In genomic region chr1:111030590-111030989, GRCh38 we compare ENCODE assay signal across 7 cellular contexts.
DNase-seq lines count a peak whose midpoint lies in the region; ATAC-seq, FAIRE-seq and TF ChIP-seq lines count a peak whose summit lies in the region.

No MANE protein-coding gene starts in this region.

- CTCF ChIA-PET in Panc1 (lab: Charles Lee) = interaction anchor here (1.3 kb wide), 1 partner anchor 16 kb away, joined by 4 read pairs; no protein-coding TSS in a partner anchor

- ATAC-seq in Panc1 (peak; percentile 87), GM18520 (IDR thresholded peaks at IDR 0.05; ENCODE audit: unreplicated experiment) (no peak)

- no peaks in the 10 kb centered on the region for H3K9me3 ChIP-seq in Panc1 (ENCODE audit: control insufficient read depth, insufficient read depth, low read depth, low read length)
- no peaks in the 10 kb centered on the region for H3K9me3 ChIP-seq in hepatocyte (ENCODE audit: low read depth)

- H3K4me1 ChIP-seq in Panc1 (ENCODE audit: control insufficient read depth, insufficient read depth, low read length) (no peaks in the 10 kb centered on the region), hepatocyte (ENCODE audit: insufficient read depth) (no peaks in the 10 kb centered on the region)

- no peaks in the 10 kb centered on the region for H4K20me1 ChIP-seq in hepatocyte (ENCODE audit: insufficient read depth, poor library complexity, severe bottlenecking)

- BruUV-seq in Panc1 (replicated peaks; lab: Mats Ljungman, UMichigan) = no TSS peak

- no peaks in the 10 kb centered on the region for H3K9me2 ChIP-seq in hepatocyte (replicated peaks; ENCODE audit: insufficient read depth)

- 24% methylated on average over 1 of the region's 1 CpG for WGBS in hepatocyte (ENCODE audit: low lambda C conversion rate, missing lambda C conversion rate)

- H3K27me3 ChIP-seq in Panc1 (ENCODE audit: control insufficient read depth, insufficient read depth, low read length) (no peaks in the 10 kb centered on the region), hepatocyte (no peaks in the 10 kb centered on the region)

- POLR2A ChIA-PET in Panc1 (lab: Charles Lee) = interaction anchor here (0.7 kb wide), 1 partner anchor 56 kb away, joined by 9 read pairs; no protein-coding TSS in a partner anchor

- H3K27ac ChIP-seq in Panc1 (ENCODE audit: low read length) = no peak overlapping the region
- no peak overlapping the region for H3K27ac ChIP-seq in hepatocyte

- no peak overlapping the region for H3K4me3 ChIP-seq in Panc1 (ENCODE audit: low read depth in 2 of 2, low read length in 2 of 2)
- no peak overlapping the region for H3K4me3 ChIP-seq in hepatocyte

- TF ChIP-seq CTCF in Panc1 (IDR thresholded peaks at IDR 0.05) = peak; percentile 80
- peak; percentile 60 for TF ChIP-seq CTCF in hepatocyte (IDR thresholded peaks at IDR 0.05; ENCODE audit: poor library complexity)

- peak; percentile 32 for DNase-seq in HuH-7 (ENCODE audit: low spot score)
- peak; percentile 35 for DNase-seq in Panc1 (ENCODE audit: low read depth, low spot score)
- peak; percentile 79 for DNase-seq in activated effector memory CD4-positive, alpha-beta T cell treated with anti-CD3 and anti-CD28 coated beads, Interleukin-2, amount 50 U/mL, for 16 hours
- peak; percentile 68 for DNase-seq in hepatocyte (ENCODE audit: low spot score)
- peak; percentile 31 for DNase-seq in stimulated activated CD4-positive, alpha-beta T cell treated with anti-CD3 and anti-CD28 coated beads, Interleukin-1b, Interleukin-23, amount 100 ng/mL, for 48 hours

- H2AFZ ChIP-seq in hepatocyte = no peak overlapping the region

- in situ Hi-C loops in Panc1 (cut with HindIII; ENCODE audit: low pct_unique_long_range_greater_than_20kb, low sequenced_read_pairs) = no loop called here

- intact Hi-C loops in Panc1 (cut with micrococcal nuclease; ENCODE audit: unreplicated experiment) = no loop called here

- H3K4me2 ChIP-seq in hepatocyte = no peak overlapping the region

- H3K36me3 ChIP-seq in Panc1 (ENCODE audit: control insufficient read depth, insufficient read depth, low read length) (no peaks in the 10 kb centered on the region), hepatocyte (replicated peaks; ENCODE audit: insufficient read depth, low read depth) (no peaks in the 10 kb centered on the region)

- peak; percentile 19 for FAIRE-seq in G401.6 (lab: Jason Lieb, UNC)

- no peaks in the 10 kb centered on the region for H3K79me2 ChIP-seq in hepatocyte
